12 cellular contexts compared by ENCODE assay signal in the genomic region with DNA sequence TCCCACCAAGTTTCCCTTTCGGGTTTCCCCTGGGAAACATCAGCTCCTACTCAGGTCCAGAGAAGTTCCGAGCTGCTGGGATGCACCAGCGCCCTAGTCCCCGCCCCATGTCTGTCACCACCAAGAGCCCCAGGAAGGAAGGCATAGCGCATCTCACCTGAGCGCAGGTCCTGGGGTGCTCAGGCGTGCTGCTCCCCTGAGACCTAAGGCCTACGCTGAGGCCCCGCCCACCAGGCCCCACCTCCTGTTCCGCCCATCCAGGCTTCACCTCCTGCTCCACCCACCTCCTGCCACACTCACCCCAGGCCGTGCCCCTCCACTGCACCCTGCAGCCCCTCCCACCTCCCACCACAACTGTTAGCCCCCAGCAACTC. TPM values are rescaled to one million over a fixed set of nuclear protein-coding genes. Genes with fewer than 3 reads are reported as not detected.
DNase-seq lines count a peak whose midpoint lies in the region; ATAC-seq and TF ChIP-seq lines count a peak whose summit lies in the region.
"Had no signal": no experiment of that assay in that cellular context is flagged by ENCODE, and none has a peak within 500 bp of the region (broad histone marks: within the 10 kb centered on the region; RNA-seq: fewer than 3 reads in every experiment).

No MANE protein-coding gene starts in this region.

- H3K27ac ChIP-seq in BLaER1 (no peak overlapping the region), SK-N-SH (ENCODE audit: low read depth in 2 of 2, low read length in 1 of 2) (no peak overlapping the region), heart left ventricle (no peak overlapping the region)
- H3K27ac ChIP-seq: epithelial cell of prostate had no signal

- DNase-seq in SK-N-SH (peak; percentile 75), germinal center (ENCODE audit: low spot score) (peak; percentile 97), NCI-H2029 treated with DMSO at 0.1 percent for 48 hours (lab: John Stamatoyannopoulos, UW) (no peak), amniotic stem cell (lab: John Stamatoyannopoulos, UW) (no peak), heart left ventricle (no peak)
- DNase-seq: COR-L47, NCI-H1092 had no signal

- H3F3A ChIP-seq in SK-N-SH (replicated peaks; ENCODE audit: insufficient read depth), result no peaks in the 10 kb centered on the region

- no peaks in the 10 kb centered on the region for H3K79me2 ChIP-seq in SK-N-SH (ENCODE audit: insufficient read depth)

- no peak overlapping the region for H3K9ac ChIP-seq in BLaER1
- H3K9ac ChIP-seq in SK-N-SH, result no peak overlapping the region

- H2AFZ ChIP-seq in SK-N-SH (ENCODE audit: low read depth), result no peak overlapping the region

- H3K4me2 ChIP-seq in BLaER1 (peak overlapping the region; percentile 75), SK-N-SH (no peak overlapping the region)

- POLR2A ChIA-PET in SK-N-SH (lab: Yijun Ruan, JAX), result interaction anchor here (0.5 to 1.5 kb wide), 2 partner anchors 10 to 30 kb away, joined by 3 to 4 read pairs; a partner anchor contains a TSS

- no peak for TF ChIP-seq RAD21 in SK-N-SH (IDR thresholded peaks at IDR 0.05; ENCODE audit: low read length)

- H3K9me2 ChIP-seq in SK-N-SH, result no peaks in the 10 kb centered on the region

- peaks cover 14% of the 10 kb centered on the region for H3K4me1 ChIP-seq in BLaER1
- peaks cover 0 to 9% of the 10 kb centered on the region in 2 experiments; a peak in 1 of 4 replicates for H3K4me1 ChIP-seq in SK-N-SH (ENCODE audit: control insufficient read depth in 1 of 2, insufficient read depth in 2 of 2, low read depth in 1 of 2, low read length in 1 of 2)
- H3K4me1 ChIP-seq in heart left ventricle, result no peaks in the 10 kb centered on the region

- H3K36me3 ChIP-seq in BLaER1, result no peaks in the 10 kb centered on the region
- H3K36me3 ChIP-seq in SK-N-SH (replicated peaks in 1 of 2; ENCODE audit: control insufficient read depth in 1 of 2, insufficient read depth in 2 of 2, low read length in 1 of 2), result no peaks in the 10 kb centered on the region
- no peaks in the 10 kb centered on the region for H3K36me3 ChIP-seq in heart left ventricle

- H3K4me3 ChIP-seq in BLaER1 (no peak overlapping the region), SK-N-SH (ENCODE audit: low read depth in 2 of 2, low read length in 1 of 2) (no peak overlapping the region), heart left ventricle (no peak overlapping the region)

- TF ChIP-seq CTCF in SK-N-SH (IDR thresholded peaks at IDR 0.05) (no peak), heart left ventricle (IDR thresholded peaks at IDR 0.05) (no peak)

- H3K27me3 ChIP-seq in BLaER1 (no peaks in the 10 kb centered on the region), SK-N-SH (ENCODE audit: insufficient read depth) (peaks cover 7% of the 10 kb centered on the region; the same call in 1 of the 2 replicates), heart left ventricle (peaks cover 0 to 49% (median 14%) of the 10 kb centered on the region in 9 donors)

- TF ChIP-seq POLR2A in heart left ventricle (IDR thresholded peaks at IDR 0.05), result no peak

- H3K9me3 ChIP-seq in BLaER1, result no peaks in the 10 kb centered on the region
- no peaks in the 10 kb centered on the region for H3K9me3 ChIP-seq in SK-N-SH
- no peaks in the 10 kb centered on the region for H3K9me3 ChIP-seq in heart left ventricle

- H4K20me1 ChIP-seq in BLaER1, result no peaks in the 10 kb centered on the region
- H4K20me1 ChIP-seq in SK-N-SH (ENCODE audit: insufficient read depth), result no peaks in the 10 kb centered on the region

- 89% methylated on average over 8 of the region's 11 CpGs for WGBS in SK-N-SH (ENCODE audit: low lambda C conversion rate)
- 47 to 57% (median 51%) methylated on average over 10 to 11 of the region's 11 CpGs for WGBS in heart left ventricle, 4 donors

- intact Hi-C loops in heart left ventricle (cut with DNase I), result loop anchor here in 1 of 10 donors (5.0 kb wide), 1 partner anchor 410 kb away; no protein-coding TSS in a partner anchor

- CTCF ChIA-PET in SK-N-SH (lab: Yijun Ruan, JAX), result interaction anchor here (0.9 to 12.8 kb wide), 5 partner anchors 8 to 82 kb away, joined by 3 to 109 read pairs (median 4); a partner anchor contains a TSS

- ATAC-seq in GM18511 (IDR thresholded peaks at IDR 0.05; ENCODE audit: unreplicated experiment) (peak; percentile 59), HG03469 (IDR thresholded peaks at IDR 0.05; ENCODE audit: unreplicated experiment) (no peak), heart left ventricle (no peak)

- no peak for TF ChIP-seq EP300 in SK-N-SH (IDR thresholded peaks at IDR 0.05; ENCODE audit: borderline replicate concordance in 1 of 2, low read depth in 1 of 2, low read length in 1 of 2)

TF ChIP-seq in SK-N-SH, 30 proteins besides CTCF, POLR2A, EP300 and RAD21:
- TF ChIP-seq ELF1 (IDR thresholded peaks at IDR 0.05) (no peak), FOSL2 (IDR thresholded peaks at IDR 0.05; ENCODE audit: borderline replicate concordance, low read depth) (no peak), NRF1 (IDR thresholded peaks at IDR 0.05; ENCODE audit: low read depth, low read length) (no peak), CHD2 (IDR thresholded peaks at IDR 0.05; ENCODE audit: low read length, partially characterized antibody) (no peak)
- TF ChIP-seq, protein P1, sequence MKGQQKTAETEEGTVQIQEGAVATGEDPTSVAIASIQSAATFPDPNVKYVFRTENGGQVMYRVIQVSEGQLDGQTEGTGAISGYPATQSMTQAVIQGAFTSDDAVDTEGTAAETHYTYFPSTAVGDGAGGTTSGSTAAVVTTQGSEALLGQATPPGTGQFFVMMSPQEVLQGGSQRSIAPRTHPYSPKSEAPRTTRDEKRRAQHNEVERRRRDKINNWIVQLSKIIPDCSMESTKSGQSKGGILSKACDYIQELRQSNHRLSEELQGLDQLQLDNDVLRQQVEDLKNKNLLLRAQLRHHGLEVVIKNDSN (IDR thresholded peaks at IDR 0.05; ENCODE audit: borderline replicate concordance, low read depth), result no peak
- TF ChIP-seq, protein P2, sequence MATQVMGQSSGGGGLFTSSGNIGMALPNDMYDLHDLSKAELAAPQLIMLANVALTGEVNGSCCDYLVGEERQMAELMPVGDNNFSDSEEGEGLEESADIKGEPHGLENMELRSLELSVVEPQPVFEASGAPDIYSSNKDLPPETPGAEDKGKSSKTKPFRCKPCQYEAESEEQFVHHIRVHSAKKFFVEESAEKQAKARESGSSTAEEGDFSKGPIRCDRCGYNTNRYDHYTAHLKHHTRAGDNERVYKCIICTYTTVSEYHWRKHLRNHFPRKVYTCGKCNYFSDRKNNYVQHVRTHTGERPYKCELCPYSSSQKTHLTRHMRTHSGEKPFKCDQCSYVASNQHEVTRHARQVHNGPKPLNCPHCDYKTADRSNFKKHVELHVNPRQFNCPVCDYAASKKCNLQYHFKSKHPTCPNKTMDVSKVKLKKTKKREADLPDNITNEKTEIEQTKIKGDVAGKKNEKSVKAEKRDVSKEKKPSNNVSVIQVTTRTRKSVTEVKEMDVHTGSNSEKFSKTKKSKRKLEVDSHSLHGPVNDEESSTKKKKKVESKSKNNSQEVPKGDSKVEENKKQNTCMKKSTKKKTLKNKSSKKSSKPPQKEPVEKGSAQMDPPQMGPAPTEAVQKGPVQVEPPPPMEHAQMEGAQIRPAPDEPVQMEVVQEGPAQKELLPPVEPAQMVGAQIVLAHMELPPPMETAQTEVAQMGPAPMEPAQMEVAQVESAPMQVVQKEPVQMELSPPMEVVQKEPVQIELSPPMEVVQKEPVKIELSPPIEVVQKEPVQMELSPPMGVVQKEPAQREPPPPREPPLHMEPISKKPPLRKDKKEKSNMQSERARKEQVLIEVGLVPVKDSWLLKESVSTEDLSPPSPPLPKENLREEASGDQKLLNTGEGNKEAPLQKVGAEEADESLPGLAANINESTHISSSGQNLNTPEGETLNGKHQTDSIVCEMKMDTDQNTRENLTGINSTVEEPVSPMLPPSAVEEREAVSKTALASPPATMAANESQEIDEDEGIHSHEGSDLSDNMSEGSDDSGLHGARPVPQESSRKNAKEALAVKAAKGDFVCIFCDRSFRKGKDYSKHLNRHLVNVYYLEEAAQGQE (IDR thresholded peaks at IDR 0.05; ENCODE audit: low read depth, low read length), result no peak
TF ChIP-seq in SK-N-SH: peak in this region for 0.

RNA-seq across cellular contexts. Expression of a gene that starts 1.2 kb away (rescaled TPM):
- polyA plus RNA-seq in SK-N-SH (2012; rRNA removed) (0.30 and 0.32 TPM in 2 replicates), heart left ventricle (under 1 TPM; 0.08 to 0.37 TPM)
- 0.13 and 0.33 TPM in 2 replicates for polyA plus RNA-seq in SK-N-SH (2012; cell fraction: cytosol; rRNA removed)
- polyA plus RNA-seq in SK-N-SH (2012; cell fraction: nucleus; rRNA removed), result 1.5 TPM in 2 replicates
- under 1 TPM in 4 of 9 donors, not detected in 5; 0.15 to 0.59 (median 0.45) TPM for total RNA-seq in heart left ventricle

RNA-seq across cellular contexts. Expression of a gene that starts 13.7 kb away (rescaled TPM):
- polyA plus RNA-seq in SK-N-SH (2012; rRNA removed), result 0.67 and 0.93 TPM in 2 replicates
- 1.2 and 2.0 TPM in 2 replicates for polyA plus RNA-seq in SK-N-SH (2012; cell fraction: cytosol; rRNA removed)
- 1.3 and 2.2 TPM in 2 replicates for polyA plus RNA-seq in SK-N-SH (2012; cell fraction: nucleus; rRNA removed)
- not detected for total RNA-seq in heart left ventricle
- not detected for polyA plus RNA-seq in heart left ventricle
- total RNA-seq: lung microvascular endothelial cell had no signal

RNA-seq across cellular contexts. Expression of a gene that starts 30.2 kb away (rescaled TPM):
- 30.0 and 61.7 TPM in 2 replicates for polyA plus RNA-seq in SK-N-SH (2012; rRNA removed)
- polyA plus RNA-seq in SK-N-SH (2012; cell fraction: cytosol; rRNA removed), result 23.2 and 36.6 TPM in 2 replicates
- 81.3 and 91.3 TPM in 2 replicates for polyA plus RNA-seq in SK-N-SH (2012; cell fraction: nucleus; rRNA removed)
- 10 to 100 TPM in 5 of 9 donors, 1 to 10 TPM in 4; 6.7 to 13.8 (median 10.4) TPM for total RNA-seq in heart left ventricle
- polyA plus RNA-seq in heart left ventricle, result 10 to 100 TPM; 10.4 to 12.3 TPM

RNA-seq across cellular contexts. Expression of a gene that starts 31.0 kb away (rescaled TPM):
- 276 and 398 TPM in 2 replicates for polyA plus RNA-seq in SK-N-SH (2012; rRNA removed)
- polyA plus RNA-seq in SK-N-SH (2012; cell fraction: cytosol; rRNA removed), result 195 and 393 TPM in 2 replicates
- polyA plus RNA-seq in SK-N-SH (2012; cell fraction: nucleus; rRNA removed), result 231 and 304 TPM in 2 replicates
- total RNA-seq in heart left ventricle, result 100 to 1,000 TPM in 7 of 9 donors, 10 to 100 TPM in 2; 94.8 to 188 (median 122) TPM
- 100 to 1,000 TPM in 1 of 2 donors, 10 to 100 TPM in 1; 48.0 to 199 TPM for polyA plus RNA-seq in heart left ventricle

RNA-seq across cellular contexts. Expression of a gene that starts 40.4 kb away (rescaled TPM):
- 190 and 448 TPM in 2 replicates for polyA plus RNA-seq in SK-N-SH (2012; rRNA removed)
- polyA plus RNA-seq in SK-N-SH (2012; cell fraction: cytosol; rRNA removed), result 153 and 201 TPM in 2 replicates
- 1,146 and 1,459 TPM in 2 replicates for polyA plus RNA-seq in SK-N-SH (2012; cell fraction: nucleus; rRNA removed)
- total RNA-seq in heart left ventricle, result 10 to 100 TPM; 15.7 to 68.1 (median 28.3) TPM
- 10 to 100 TPM; 33.5 to 35.4 TPM for polyA plus RNA-seq in heart left ventricle
- total RNA-seq: lung microvascular endothelial cell had no signal

Comparison
In these comparisons a context has a peak if more than half of its experiments do, and no peak if none do; other contexts are left out.
1. DNase-seq: peak in SK-N-SH (single experiment) and germinal center (single experiment); none in NCI-H2029 treated with DMSO at 0.1 percent for 48 hours (single experiment), amniotic stem cell (single experiment) and heart left ventricle (0 of 5).